26 cellular contexts compared by ENCODE assay signal in the genomic region with DNA sequence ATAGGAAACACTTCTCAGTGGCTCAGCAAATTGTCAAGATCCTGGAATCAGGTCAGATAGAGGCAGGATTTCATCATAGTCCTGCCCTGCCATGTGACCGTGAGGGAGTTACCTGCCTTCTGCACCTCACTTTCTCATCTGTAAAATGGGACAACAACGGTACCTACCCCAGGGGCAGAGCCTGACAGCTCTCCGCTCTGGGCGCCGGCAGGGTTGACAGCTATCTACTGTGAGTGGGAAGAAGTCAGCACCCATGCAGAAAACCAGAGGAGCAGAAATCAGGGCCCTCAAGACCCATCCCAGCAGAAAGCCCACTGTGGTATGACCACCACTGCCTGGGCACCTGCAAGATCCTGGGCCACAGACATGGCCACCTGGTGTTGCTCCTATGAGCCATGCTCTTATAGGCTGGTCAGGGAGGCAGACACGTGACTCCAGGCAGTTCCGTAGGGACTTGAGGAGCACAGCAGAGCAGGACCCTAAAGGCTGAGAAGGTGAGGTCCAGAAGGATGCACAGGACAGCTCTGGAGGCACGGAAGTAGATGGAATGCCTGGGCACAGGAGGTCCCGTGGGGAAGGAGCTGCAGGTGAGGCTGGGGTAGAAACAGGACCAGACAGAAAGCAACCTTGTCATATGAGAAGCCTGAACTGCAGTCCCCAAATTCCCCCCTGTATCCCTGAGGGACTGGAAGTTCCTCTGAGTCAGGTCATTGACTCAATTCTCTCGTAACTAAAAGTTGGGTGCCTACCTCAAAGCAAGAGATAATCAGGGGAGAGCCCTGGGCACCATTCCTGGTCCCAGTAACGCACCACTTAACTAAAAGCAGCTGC.
DNase-seq lines count a peak whose midpoint lies in the region; ATAC-seq, FAIRE-seq and TF ChIP-seq lines count a peak whose summit lies in the region.
"Had no signal": no experiment of that assay in that cellular context is flagged by ENCODE, and none has a peak within 500 bp of the region (broad histone marks: within the 10 kb centered on the region; RNA-seq: fewer than 3 reads in every experiment).

No MANE protein-coding gene starts in this region.

- no peak overlapping the region for H3K4me3 Mint-ChIP-seq in activated CD4-positive, alpha-beta memory T cell treated with anti-CD3 and anti-CD28 coated beads, Interleukin-2, amount 10 ng/mL, durations not matched to agents 7 days and 5 days
- no peak overlapping the region for H3K4me3 Mint-ChIP-seq in activated CD4-positive, alpha-beta memory T cell treated with anti-CD3 and anti-CD28 coated beads for 36 hours
- H3K4me3 Mint-ChIP-seq in type B pancreatic cell = no peak overlapping the region
- H3K4me3 Mint-ChIP-seq: effector memory CD8-positive, alpha-beta T cell had no signal

- no peaks in the 10 kb centered on the region for H3K36me3 ChIP-seq in RWPE2 (ENCODE audit: low read depth)
- H3K36me3 ChIP-seq in HepG2 (replicated peaks in 1 of 2; ENCODE audit: control insufficient read depth in 1 of 2, insufficient read depth in 2 of 2, low read length in 2 of 2) = no peaks in the 10 kb centered on the region
- H3K36me3 ChIP-seq: esophagus squamous epithelium, gastroesophageal sphincter, neutrophil had no signal

- H4K20me1 ChIP-seq in HepG2 (ENCODE audit: insufficient read depth, low read length) = no peaks in the 10 kb centered on the region

- H3K79me2 ChIP-seq in HepG2 (ENCODE audit: insufficient read depth, low read length) = no peaks in the 10 kb centered on the region

- no peaks in the 10 kb centered on the region for H3K27me3 ChIP-seq in RWPE2 (ENCODE audit: insufficient read depth, poor library complexity, severe bottlenecking)
- peaks cover 5 to 8% of the 10 kb centered on the region in 2 experiments; a peak in 3 of 5 replicates for H3K27me3 ChIP-seq in HepG2 (ENCODE audit: control insufficient read depth in 1 of 2, insufficient read depth in 2 of 2, low read length in 2 of 2)
- H3K27me3 ChIP-seq: BE2C, body of pancreas, esophagus squamous epithelium, neutrophil had no signal

- no peak overlapping the region for H3K4me2 ChIP-seq in HepG2 (ENCODE audit: low read depth, low read length)
- H3K4me2 ChIP-seq: A549 had no signal

- intact Hi-C loops in activated CD4-positive, alpha-beta memory T cell treated with anti-CD3 and anti-CD28 coated beads for 36 hours (cut with micrococcal nuclease) = no loop called here
- intact Hi-C loops in HepG2 (cut with micrococcal nuclease; ENCODE audit: unreplicated experiment) = no loop called here

- no peak overlapping the region for H3K9ac ChIP-seq in HepG2 (ENCODE audit: insufficient read depth, low read depth, low read length)

- H3K36me3 Mint-ChIP-seq in activated CD4-positive, alpha-beta memory T cell treated with anti-CD3 and anti-CD28 coated beads, Interleukin-2, amount 10 ng/mL, durations not matched to agents 7 days and 5 days (ENCODE audit: low read depth) = no peaks in the 10 kb centered on the region
- no peaks in the 10 kb centered on the region for H3K36me3 Mint-ChIP-seq in activated CD4-positive, alpha-beta memory T cell treated with anti-CD3 and anti-CD28 coated beads for 36 hours
- no peaks in the 10 kb centered on the region for H3K36me3 Mint-ChIP-seq in type B pancreatic cell

- no peak for TF ChIP-seq POLR2A in HepG2 (IDR thresholded peaks at IDR 0.05; ENCODE audit: insufficient read depth in 1 of 2, low read depth in 2 of 2, low read length in 2 of 2)

- CTCF ChIA-PET in activated CD4-positive, alpha-beta memory T cell treated with anti-CD3 and anti-CD28 coated beads, Interleukin-2, amount 10 ng/mL, durations not matched to agents 7 days and 5 days (lab: Charles Lee) = no interaction called here
- CTCF ChIA-PET in activated CD4-positive, alpha-beta memory T cell treated with anti-CD3 and anti-CD28 coated beads for 36 hours (lab: Charles Lee) = no interaction called here
- CTCF ChIA-PET in HepG2 (lab: Yijun Ruan, JAX; ENCODE audit: low intra/inter-chr PET ratio, low total read pairs) (no interaction called here), HEK293T (lab: Yijun Ruan, JAX) (no interaction called here)

- peak; percentile 9 for DNase-seq in activated CD4-positive, alpha-beta memory T cell treated with anti-CD3 and anti-CD28 coated beads, Interleukin-2, amount 10 ng/mL, durations not matched to agents 7 days and 5 days
- no peak for DNase-seq in activated CD4-positive, alpha-beta memory T cell treated with anti-CD3 and anti-CD28 coated beads for 36 hours
- peak; percentile 27 for DNase-seq in RWPE2 (ENCODE audit: low spot score)
- no peak for DNase-seq in HepG2 (ENCODE audit: low spot score)
- peak; percentile 60 for DNase-seq in type B pancreatic cell (ENCODE audit: extremely low spot score, unreplicated experiment)
- DNase-seq in NCI-H2107 (lab: John Stamatoyannopoulos, UW) = no peak
- no peak for DNase-seq in HEK293T (ENCODE audit: extremely low spot score)
- DNase-seq: activated gamma-delta T cell; BE2C; body of pancreas; COR-L47; DND-41; effector memory CD8-positive, alpha-beta T cell; esophagus squamous epithelium; NCI-H2081 treated with DMSO at 0.1 percent for 48 hours; NCI-H524 treated with DMSO at 0.1 percent for 48 hours; small intestine; stimulated activated naive CD4-positive, alpha-beta T cell; T1000 had no signal

- POLR2A ChIA-PET in activated CD4-positive, alpha-beta memory T cell treated with anti-CD3 and anti-CD28 coated beads, Interleukin-2, amount 10 ng/mL, durations not matched to agents 7 days and 5 days (lab: Charles Lee) = no interaction called here
- POLR2A ChIA-PET in activated CD4-positive, alpha-beta memory T cell treated with anti-CD3 and anti-CD28 coated beads for 36 hours (lab: Charles Lee) = no interaction called here
- POLR2A ChIA-PET in HepG2 (lab: Yijun Ruan, JAX) (no interaction called here), HEK293T (lab: Yijun Ruan, JAX) (no interaction called here)

- H3K4me1 ChIP-seq in RWPE2 (ENCODE audit: insufficient read depth, poor library complexity, severe bottlenecking) (no peaks in the 10 kb centered on the region), HepG2 (ENCODE audit: insufficient read depth, low read length) (no peaks in the 10 kb centered on the region)
- H3K4me1 ChIP-seq: A549, body of pancreas, esophagus squamous epithelium, gastroesophageal sphincter had no signal

- H3K9me3 ChIP-seq in RWPE2 (ENCODE audit: severe bottlenecking) = no peaks in the 10 kb centered on the region
- no peaks in the 10 kb centered on the region for H3K9me3 ChIP-seq in HepG2 (ENCODE audit: low read length)
- H3K9me3 ChIP-seq: A549, BE2C, body of pancreas, esophagus squamous epithelium, gastroesophageal sphincter, neutrophil had no signal

- TF ChIP-seq EP300 in HepG2 (IDR thresholded peaks at IDR 0.05; ENCODE audit: low read depth in 2 of 2, low read length in 2 of 2) = no peak
- TF ChIP-seq EP300 in HepG2 (CRISPR knock-in tag; IDR thresholded peaks at IDR 0.05; ENCODE audit: borderline replicate concordance) = no peak

- no peaks in the 10 kb centered on the region for H3K4me1 Mint-ChIP-seq in activated CD4-positive, alpha-beta memory T cell treated with anti-CD3 and anti-CD28 coated beads, Interleukin-2, amount 10 ng/mL, durations not matched to agents 7 days and 5 days
- H3K4me1 Mint-ChIP-seq in activated CD4-positive, alpha-beta memory T cell treated with anti-CD3 and anti-CD28 coated beads for 36 hours (ENCODE audit: low read depth) = no peaks in the 10 kb centered on the region
- no peaks in the 10 kb centered on the region for H3K4me1 Mint-ChIP-seq in type B pancreatic cell (ENCODE audit: unreplicated experiment)

- WGBS in HepG2 (ENCODE audit: low lambda C conversion rate) = 2% methylated on average over 7 of the region's 11 CpGs

- in situ Hi-C loops in HepG2 (cut with HindIII; ENCODE audit: extremely low pct_ligation_motif_present, low pct_unique_long_range_greater_than_20kb) = no loop called here

- no peak overlapping the region for H3K27ac Mint-ChIP-seq in activated CD4-positive, alpha-beta memory T cell treated with anti-CD3 and anti-CD28 coated beads, Interleukin-2, amount 10 ng/mL, durations not matched to agents 7 days and 5 days
- H3K27ac Mint-ChIP-seq in activated CD4-positive, alpha-beta memory T cell treated with anti-CD3 and anti-CD28 coated beads for 36 hours = no peak overlapping the region
- H3K27ac Mint-ChIP-seq in type B pancreatic cell = no peak overlapping the region
- H3K27ac Mint-ChIP-seq: effector memory CD8-positive, alpha-beta T cell had no signal

- no peak overlapping the region for H3K4me3 ChIP-seq in RWPE2 (ENCODE audit: severe bottlenecking)
- H3K4me3 ChIP-seq in HepG2 (replicated peaks in 1 of 3; ENCODE audit: insufficient read depth in 1 of 3, low read depth in 2 of 3, low read length in 3 of 3) = no peak overlapping the region
- H3K4me3 ChIP-seq: A549, body of pancreas, esophagus squamous epithelium, gastroesophageal sphincter had no signal

- no peak for FAIRE-seq in HepG2 (lab: Jason Lieb, UNC)
- FAIRE-seq: A549, H1, islet of Langerhans, small intestine had no signal

- H3K27ac ChIP-seq in RWPE2 (ENCODE audit: poor library complexity, severe bottlenecking) = no peak overlapping the region
- H3K27ac ChIP-seq in HepG2 (ENCODE audit: extremely low read length, insufficient read depth, low read length) = no peak overlapping the region
- H3K27ac ChIP-seq: A549, body of pancreas, esophagus squamous epithelium, gastroesophageal sphincter, neutrophil had no signal

- TF ChIP-seq CTCF in RWPE2 (IDR thresholded peaks at IDR 0.05; ENCODE audit: poor library complexity, severe bottlenecking) (no peak), HepG2 (CRISPR knock-in tag; IDR thresholded peaks at IDR 0.05) (no peak), type B pancreatic cell (conservative IDR thresholded peaks at IDR 0.05) (no peak)

- no peak for ATAC-seq in RWPE2 (ENCODE audit: low read depth)
- ATAC-seq in HepG2 = no peak
- ATAC-seq in GM19324 (IDR thresholded peaks at IDR 0.05; ENCODE audit: low FRiP score, unreplicated experiment) = no peak
- ATAC-seq: A549; activated CD4-positive, CD25-positive, alpha-beta regulatory T cell treated with anti-CD3 and anti-CD28 coated beads, Interleukin-2, amount 50 U/mL, for 24 hours; body of pancreas; effector memory CD8-positive, alpha-beta T cell; gastroesophageal sphincter had no signal

- no TSS peak for BruUV-seq in HepG2 (replicated peaks; lab: Mats Ljungman, UMichigan)

- no peaks in the 10 kb centered on the region for H3K27me3 Mint-ChIP-seq in activated CD4-positive, alpha-beta memory T cell treated with anti-CD3 and anti-CD28 coated beads, Interleukin-2, amount 10 ng/mL, durations not matched to agents 7 days and 5 days
- peaks cover 3% of the 10 kb centered on the region for H3K27me3 Mint-ChIP-seq in activated CD4-positive, alpha-beta memory T cell treated with anti-CD3 and anti-CD28 coated beads for 36 hours
- peaks cover 23% of the 10 kb centered on the region for H3K27me3 Mint-ChIP-seq in type B pancreatic cell

- no peaks in the 10 kb centered on the region for H3K9me3 Mint-ChIP-seq in activated CD4-positive, alpha-beta memory T cell treated with anti-CD3 and anti-CD28 coated beads, Interleukin-2, amount 10 ng/mL, durations not matched to agents 7 days and 5 days
- H3K9me3 Mint-ChIP-seq in activated CD4-positive, alpha-beta memory T cell treated with anti-CD3 and anti-CD28 coated beads for 36 hours = no peaks in the 10 kb centered on the region
- H3K9me3 Mint-ChIP-seq in type B pancreatic cell = no peaks in the 10 kb centered on the region
- H3K9me3 Mint-ChIP-seq: effector memory CD8-positive, alpha-beta T cell had no signal

- TF ChIP-seq RAD21 in HepG2 (CRISPR knock-in tag; IDR thresholded peaks at IDR 0.05) = no peak

- H2AFZ ChIP-seq in HepG2 (ENCODE audit: low read length) = no peak overlapping the region

Comparison
In these comparisons a context has a peak if more than half of its experiments do, and no peak if none do; other contexts are left out.
1. DNase-seq: peak in activated CD4-positive, alpha-beta memory T cell treated with anti-CD3 and anti-CD28 coated beads, Interleukin-2, amount 10 ng/mL, durations not matched to agents 7 days and 5 days (single experiment), RWPE2 (single experiment) and type B pancreatic cell (single experiment); none in activated CD4-positive, alpha-beta memory T cell treated with anti-CD3 and anti-CD28 coated beads for 36 hours (single experiment), HepG2 (single experiment), NCI-H2107 (single experiment) and HEK293T (single experiment).